Comparison of ENCODE assay signal across 23 cellular contexts in genomic region chr10:22363305-22363704, GRCh38. TPM values are rescaled to one million over a fixed set of nuclear protein-coding genes. Genes with fewer than 3 reads are reported as not detected.
"Had no signal": no experiment of that assay in that cellular context is flagged by ENCODE, and none has a peak within 500 bp of the region (broad histone marks: within the 10 kb centered on the region; RNA-seq: fewer than 3 reads in every experiment).

No MANE protein-coding gene starts in this region.

- H3K27ac Mint-ChIP-seq: activated naive CD4-positive, alpha-beta T cell treated with anti-CD3 and anti-CD28 coated beads, Interleukin-2, amount 50 U/mL, for 24 hours; activated T-cell treated with anti-CD3 and anti-CD28 coated beads, Interleukin-2, amount 50 U/mL, for 24 hours; T-helper 1 cell treated with Interleukin-12 subunit alpha and Interleukin-12 subunit beta and Interleukin-4 antibody, amounts not matched to agents 30 μg/mL and 1 μg/mL, for 36 hours had no signal

- H3K27me3 Mint-ChIP-seq: activated T-cell treated with anti-CD3 and anti-CD28 coated beads, Interleukin-2, amount 50 U/mL, for 24 hours had no signal

- DNase-seq: activated CD4-positive, alpha-beta T cell treated with anti-CD3 and anti-CD28 coated beads, Interleukin-2, amount 50 U/mL, for 1 hour; activated CD8-positive, alpha-beta memory T cell treated with anti-CD3 and anti-CD28 coated beads for 24 hours; activated gamma-delta T cell; activated T-cell treated with anti-CD3 and anti-CD28 coated beads, Interleukin-2, amount 50 U/mL, for 24 hours; adrenal gland; anterior cingulate cortex; cerebellar nuclear complex; IMR-90; Kasumi-1; KBM-7; NCI-H1105 treated with DMSO at 0.1 percent for 48 hours; NCI-H1436 treated with DMSO at 0.1 percent for 48 hours; NCI-H187; NCI-H2081; NCI-H510A treated with DMSO at 0.1 percent for 48 hours; NCI-H69; PC-3; SHP77 treated with DMSO at 0.1 percent for 48 hours had no signal

- H3K27ac ChIP-seq: adrenal gland had no signal

- H3K4me3 Mint-ChIP-seq: activated naive CD4-positive, alpha-beta T cell treated with anti-CD3 and anti-CD28 coated beads, Interleukin-2, amount 50 U/mL, for 24 hours; activated T-cell treated with anti-CD3 and anti-CD28 coated beads, Interleukin-2, amount 50 U/mL, for 24 hours; T-helper 1 cell treated with Interleukin-12 subunit alpha and Interleukin-12 subunit beta and Interleukin-4 antibody, amounts not matched to agents 30 μg/mL and 1 μg/mL, for 36 hours had no signal

- H3K36me3 ChIP-seq: adrenal gland had no signal

- ATAC-seq: activated CD4-positive, CD25-positive, alpha-beta regulatory T cell treated with anti-CD3 and anti-CD28 coated beads, Interleukin-2, amount 50 U/mL, for 24 hours; PC-3 had no signal

- H3K4me1 ChIP-seq: adrenal gland had no signal

- H3K9me3 ChIP-seq: adrenal gland had no signal

- H3K4me3 ChIP-seq: adrenal gland had no signal

- H3K9me3 Mint-ChIP-seq: activated naive CD4-positive, alpha-beta T cell treated with anti-CD3 and anti-CD28 coated beads, Interleukin-2, amount 50 U/mL, for 24 hours; activated T-cell treated with anti-CD3 and anti-CD28 coated beads, Interleukin-2, amount 50 U/mL, for 24 hours; T-helper 1 cell treated with Interleukin-12 subunit alpha and Interleukin-12 subunit beta and Interleukin-4 antibody, amounts not matched to agents 30 μg/mL and 1 μg/mL, for 36 hours had no signal

RNA-seq across cellular contexts. Expression of gene SPAG6, which starts 18.0 kb away (rescaled TPM):
- total RNA-seq: cardiac septum, IMR-90, SK-MEL-5 had no signal
- polyA plus RNA-seq: IMR-90 had no signal
